8 cellular contexts compared by ENCODE assay signal in genomic region chr17:80545499-80545826, GRCh38. TPM values are rescaled to one million over a fixed set of nuclear protein-coding genes. Genes with fewer than 3 reads are reported as not detected.
A peak's percentile ranks its signal among the peaks of the same experiment; 100 is the strongest.
DNase-seq lines count a peak whose midpoint lies in the region; ATAC-seq and TF ChIP-seq lines count a peak whose summit lies in the region.

No MANE protein-coding gene starts in this region.

- no peaks in the 10 kb centered on the region for H4K20me1 ChIP-seq in KMS-11 (ENCODE audit: insufficient read depth)

- peak overlapping the region; percentile 94 for H3K9ac ChIP-seq in KMS-11

- H3K4me3 ChIP-seq in BE2C (ENCODE audit: low read depth, low read length) (peak overlapping the region; percentile 89), KMS-11 (IDR thresholded peaks at IDR 0.05; ENCODE audit: insufficient read depth, low read depth, low read length) (no peak overlapping the region), cardiac fibroblast (replicated peaks in 1 of 2; ENCODE audit: low read depth in 2 of 2, low read length in 2 of 2) (peak overlapping the region; percentile 98)

- H3K36me3 ChIP-seq in BE2C, result no peaks in the 10 kb centered on the region; the same call in 1 of the 2 replicates
- H3K36me3 ChIP-seq in KMS-11 (ENCODE audit: insufficient read depth), result 0 out of 2 replicates have a peak, but pooled peaks cover 3% of the 10 kb centered on the region

- peak overlapping the region; percentile 95 for H2AFZ ChIP-seq in KMS-11 (ENCODE audit: low read depth)

- peaks cover 37% of the 10 kb centered on the region for H3K79me2 ChIP-seq in KMS-11 (ENCODE audit: insufficient read depth, low read depth)

- H3K27ac ChIP-seq in KMS-11, result peak overlapping the region; percentile 75

- H3K27me3 ChIP-seq in BE2C (no peaks in the 10 kb centered on the region), KMS-11 (ENCODE audit: insufficient read depth, low read depth) (peaks cover 25% of the 10 kb centered on the region)

- no peaks in the 10 kb centered on the region for H3K9me3 ChIP-seq in BE2C

- no peak for TF ChIP-seq CTCF in BE2C (IDR thresholded peaks at IDR 0.05; ENCODE audit: low read depth, low read length)
- TF ChIP-seq CTCF in KMS-11 (conservative IDR thresholded peaks at IDR 0.05; ENCODE audit: low read depth, low read length), result no peak
- TF ChIP-seq CTCF in cardiac fibroblast (IDR thresholded peaks at IDR 0.05; ENCODE audit: low read depth, low read length), result no peak

- peak overlapping the region; percentile 56 for H3K4me2 ChIP-seq in KMS-11

- ATAC-seq in HG02623 (IDR thresholded peaks at IDR 0.05; ENCODE audit: unreplicated experiment), result no peak

- peaks cover 3% of the 10 kb centered on the region; the same call in 1 of the 2 replicates for H3K4me1 ChIP-seq in BE2C
- peaks cover 17% of the 10 kb centered on the region for H3K4me1 ChIP-seq in KMS-11 (ENCODE audit: low read depth, poor library complexity, severe bottlenecking)

- DNase-seq in BE2C, result no peak
- DNase-seq in cardiac fibroblast (ENCODE audit: low read depth in 2 of 2), result peak in 1 of 2 donors; percentile 23
- peak; percentile 13 for DNase-seq in myocyte (ENCODE audit: low read depth)
- DNase-seq in AG08396 (ENCODE audit: low spot score), result no peak
- no peak for DNase-seq in HPDE6-E6E7 (ENCODE audit: extremely low spot score)
- DNase-seq in occipital lobe (lab: John Stamatoyannopoulos, UW), result no peak

RNA-seq across cellular contexts. Expression of gene RPTOR, which starts 0.8 kb away (rescaled TPM):
- polyA plus RNA-seq in BE2C (2012; ENCODE audit: insufficient read depth, insufficient read length, low read depth), result 29.0 TPM
- 18.0 and 19.6 TPM in 2 replicates for total RNA-seq in myocyte
- polyA plus RNA-seq in myocyte (2012), result 19.2 TPM
- total RNA-seq in occipital lobe, result 14.2 TPM
